18 cellular contexts compared by ENCODE assay signal in the genomic region with DNA sequence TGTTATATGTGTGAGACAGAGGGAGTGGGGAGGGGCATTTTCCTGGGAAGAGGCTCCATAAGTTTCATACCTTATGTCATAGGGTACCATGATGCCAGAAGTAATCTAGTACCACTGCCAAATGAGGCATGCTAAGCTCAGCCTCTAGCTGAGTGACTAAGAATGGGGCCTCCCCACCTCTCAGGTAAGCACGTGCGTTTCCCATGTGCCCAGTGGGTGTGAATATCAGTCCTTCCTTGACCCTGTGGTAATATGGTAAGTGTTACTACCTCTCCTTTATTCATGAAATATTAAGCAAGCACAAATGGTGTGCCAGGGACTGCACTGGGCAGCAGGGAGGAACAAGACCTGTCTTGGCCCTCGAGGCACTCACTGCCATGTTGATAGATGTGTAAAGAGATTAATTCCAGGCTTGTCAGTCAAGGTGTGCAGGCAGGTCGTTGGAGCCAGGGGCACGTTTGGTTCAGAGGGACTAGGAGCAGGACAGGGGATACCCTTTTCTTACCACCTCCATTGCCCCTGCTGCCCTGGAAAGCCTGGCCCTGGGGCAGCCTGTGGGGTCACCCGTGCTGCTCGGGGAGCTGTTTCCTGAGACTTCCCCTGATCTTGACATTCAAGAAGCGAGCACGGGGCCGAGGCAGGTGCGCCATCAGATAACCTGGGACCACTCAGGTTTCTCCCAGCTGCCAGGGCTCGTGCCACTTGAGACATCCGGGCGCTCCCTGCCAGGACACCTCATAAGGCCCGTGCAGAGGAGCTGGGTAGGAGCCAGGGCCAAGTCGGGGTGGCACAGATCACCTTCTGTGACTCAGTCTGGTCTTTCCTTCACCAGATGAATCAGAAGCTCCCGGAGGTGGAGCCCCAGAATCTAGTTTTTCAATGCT. TPM values are rescaled to one million over a fixed set of nuclear protein-coding genes. Genes with fewer than 3 reads are reported as not detected.
DNase-seq lines count a peak whose midpoint lies in the region; ATAC-seq, FAIRE-seq and TF ChIP-seq lines count a peak whose summit lies in the region.
"Had no signal": no experiment of that assay in that cellular context is flagged by ENCODE, and none has a peak within 500 bp of the region (broad histone marks: within the 10 kb centered on the region; RNA-seq: fewer than 3 reads in every experiment).

No MANE protein-coding gene starts in this region.

- intact Hi-C loops in K562 (cut with micrococcal nuclease): no loop called here
- intact Hi-C loops in posterior vena cava (cut with DNase I): no loop called here

- H3K27me3 ChIP-seq in K562 (ENCODE audit: control insufficient read depth in 2 of 2, insufficient read depth in 2 of 2, low read length in 2 of 2): no peaks in the 10 kb centered on the region
- H3K27me3 ChIP-seq: cardiac muscle cell, pancreas, tibial artery had no signal

- TF ChIP-seq CTCF in K562 (IDR thresholded peaks at IDR 0.05 in 2 of 3, conservative IDR thresholded peaks at IDR 0.05 in 1 of 3; ENCODE audit: insufficient read depth in 2 of 3, low read depth in 1 of 3, low read length in 3 of 3): no peak

- no peaks in the 10 kb centered on the region for H3K9me1 ChIP-seq in K562 (ENCODE audit: control insufficient read depth, insufficient read depth, low read length)

- in situ Hi-C loops in K562 (cut with MboI): loop anchor here (5.0 kb wide), 2 partner anchors 135 to 190 kb away; no protein-coding TSS in a partner anchor

- TF ChIP-seq POLR2A in K562 (conservative IDR thresholded peaks at IDR 0.05): no peak

- no peak overlapping the region for H3K27ac ChIP-seq in K562 (ENCODE audit: extremely low read depth, low read depth, low read length)
- H3K27ac ChIP-seq: cardiac muscle cell, pancreas, tibial artery had no signal

- CTCF ChIA-PET in K562 (lab: Yijun Ruan, JAX; ENCODE audit: low intra/inter-chr PET ratio): no interaction called here

- ATAC-seq in activated T-cell treated with anti-CD3 and anti-CD28 coated beads, Interleukin-2, amount 50 U/mL, for 72 hours (replicated peaks in 1 of 2): peak; percentile 83
- ATAC-seq in K562: no peak
- ATAC-seq in HG02642 (IDR thresholded peaks at IDR 0.05; ENCODE audit: poor library complexity, unreplicated experiment): no peak
- ATAC-seq: Panc1, T-helper 17 cell had no signal

- H3K9ac ChIP-seq in K562 (ENCODE audit: insufficient read depth in 1 of 2, low read depth in 2 of 2, low read length in 2 of 2): peak overlapping the region in 1 of 2 experiments; percentile 3; a peak in 1 of 4 replicates

- H3K36me3 Mint-ChIP-seq in activated T-cell treated with anti-CD3 and anti-CD28 coated beads, Interleukin-2, amount 50 U/mL, for 72 hours (ENCODE audit: insufficient read depth in 2 of 2): peaks cover 4 to 9% of the 10 kb centered on the region in 2 donors

- no peak overlapping the region for H2AFZ ChIP-seq in K562 (ENCODE audit: low read depth, low read length)

- POLR2A ChIA-PET in K562 (lab: Yijun Ruan, JAX): interaction anchor here (0.7 to 1.1 kb wide), 3 partner anchors 8 to 27 kb away, joined by 3 to 4 read pairs (median 4); no protein-coding TSS in a partner anchor

- H3K4me1 ChIP-seq in K562 (replicated peaks in 1 of 2; ENCODE audit: control insufficient read depth in 2 of 2, insufficient read depth in 2 of 2, low read length in 2 of 2): no peaks in the 10 kb centered on the region

- no peak overlapping the region for H3K4me2 ChIP-seq in K562 (ENCODE audit: insufficient read depth, low read length)

- no peaks in the 10 kb centered on the region for H3K9me3 ChIP-seq in K562 (replicated peaks; ENCODE audit: control insufficient read depth, insufficient read depth, low read depth, low read length)
- H3K9me3 ChIP-seq: pancreas, tibial artery had no signal

- H3K4me3 ChIP-seq in K562: no peak overlapping the region
- H3K4me3 ChIP-seq: cardiac muscle cell, pancreas, tibial artery had no signal

- H4K20me1 ChIP-seq in K562 (replicated peaks; ENCODE audit: control insufficient read depth, insufficient read depth, low read length): no peaks in the 10 kb centered on the region

- peak in 1 of 2 donors; percentile 35 for DNase-seq in activated T-cell treated with anti-CD3 and anti-CD28 coated beads, Interleukin-2, amount 50 U/mL, for 72 hours
- no peak for DNase-seq in activated T-cell treated with anti-CD3 and anti-CD28 coated beads for 4 hours
- peak; percentile 99 for DNase-seq in HPDE6-E6E7 (ENCODE audit: extremely low spot score)
- no peak for DNase-seq in K562 (ENCODE audit: extremely low read depth in 1 of 4, low spot score in 3 of 4)
- DNase-seq in posterior vena cava (ENCODE audit: low spot score): peak; percentile 78
- no peak for DNase-seq in NCI-H446 treated with DMSO at 0.1 percent for 48 hours (lab: John Stamatoyannopoulos, UW)
- DNase-seq in D341Med (ENCODE audit: low spot score): no peak
- DNase-seq: endodermal cell, glutamatergic neuron, MM.1S, pancreas, T-helper 17 cell, tibial artery had no signal

- BruUV-seq in K562 (replicated peaks; lab: Mats Ljungman, UMichigan): no TSS peak

- TF ChIP-seq RAD21 in K562 (CRISPR knock-in tag; conservative IDR thresholded peaks at IDR 0.05 in 1 of 2, IDR thresholded peaks at IDR 0.05 in 1 of 2): no peak

- no peak overlapping the region for H3K4me3 Mint-ChIP-seq in activated T-cell treated with anti-CD3 and anti-CD28 coated beads, Interleukin-2, amount 50 U/mL, for 72 hours
- H3K4me3 Mint-ChIP-seq: endodermal cell, T-helper 17 cell had no signal

- H3K4me1 Mint-ChIP-seq in activated T-cell treated with anti-CD3 and anti-CD28 coated beads, Interleukin-2, amount 50 U/mL, for 72 hours (ENCODE audit: low read depth): peaks cover 18% of the 10 kb centered on the region
- H3K4me1 Mint-ChIP-seq: endodermal cell had no signal

- H3K27ac Mint-ChIP-seq in activated T-cell treated with anti-CD3 and anti-CD28 coated beads, Interleukin-2, amount 50 U/mL, for 72 hours: no peak overlapping the region
- H3K27ac Mint-ChIP-seq: endodermal cell, T-helper 17 cell had no signal

- WGBS in K562 (ENCODE audit: insufficient coverage, low coverage, missing lambda C conversion rate): 43% methylated on average over 16 of the region's 17 CpGs

- peaks cover 27% of the 10 kb centered on the region; the same call in 1 of the 3 replicates for H3K36me3 ChIP-seq in K562 (ENCODE audit: control insufficient read depth, insufficient read depth, low read length)

- H3K79me2 ChIP-seq in K562 (ENCODE audit: control insufficient read depth, insufficient read depth, low read length): no peaks in the 10 kb centered on the region

- H3K9me3 Mint-ChIP-seq in activated T-cell treated with anti-CD3 and anti-CD28 coated beads, Interleukin-2, amount 50 U/mL, for 72 hours: no peaks in the 10 kb centered on the region
- H3K9me3 Mint-ChIP-seq: endodermal cell had no signal

- no peak for TF ChIP-seq EP300 in K562 (IDR thresholded peaks at IDR 0.05; ENCODE audit: low read length)

- FAIRE-seq in K562 (lab: Jason Lieb, UNC): no peak
- FAIRE-seq: islet of Langerhans, pancreas had no signal

- no peaks in the 10 kb centered on the region for H3K27me3 Mint-ChIP-seq in activated T-cell treated with anti-CD3 and anti-CD28 coated beads, Interleukin-2, amount 50 U/mL, for 72 hours (ENCODE audit: low read depth)
- H3K27me3 Mint-ChIP-seq: T-helper 17 cell had no signal

RNA-seq across cellular contexts. Expression of a gene that starts 8.8 kb away (rescaled TPM):
- total RNA-seq in activated T-cell treated with anti-CD3 and anti-CD28 coated beads, Interleukin-2, amount 50 U/mL, for 72 hours: 10 to 100 TPM; 29.2 to 34.0 TPM
- 82.5 and 106 TPM in 2 replicates for total RNA-seq in K562 (2011; cell fraction: chromatin; rRNA removed; ENCODE audit: low replicate concordance)
- total RNA-seq in K562 (2011; cell fraction: nucleolus; rRNA removed): 91.9 and 98.4 TPM in 2 replicates
- 76.1 and 86.0 TPM in 2 replicates for total RNA-seq in K562 (2011; cell fraction: nucleoplasm; rRNA removed)
- total RNA-seq in K562 (2014; rRNA removed): 27.3 and 39.7 TPM in 2 replicates
- total RNA-seq in K562 (2014; rRNA removed; fragmentation: Illumina TruSeq; extraction: Trizol): 24.5 and 26.8 TPM in 2 replicates
- total RNA-seq in K562 (2015; rRNA removed; fragmentation: Illumina TruSeq; extraction: Trizol): 25.9 and 26.2 TPM in 2 replicates
- total RNA-seq in K562 (2021): 41.9 and 44.0 TPM in 2 replicates
- 37.3 and 40.0 TPM in 2 replicates for polyA plus RNA-seq in K562 (2011; rRNA removed)
- polyA plus RNA-seq in K562 (2011; cell fraction: cytosol; rRNA removed): 24.5 and 36.5 TPM in 2 replicates
- 190 and 193 TPM in 2 replicates for polyA plus RNA-seq in K562 (2011; cell fraction: nucleus; rRNA removed)
- polyA plus RNA-seq in K562 (2012): 23.1 and 26.7 TPM in 2 replicates
- polyA plus RNA-seq in K562 (2014; fragmentation: Illumina TruSeq; extraction: Trizol): 23.1 and 24.9 TPM in 2 replicates
- polyA plus RNA-seq in K562 (2014; fragmentation: Nextera tagmentation; extraction: Ambion mirVana): 1 to 10 TPM; 4.5 to 5.2 TPM
- 42.5 and 44.8 TPM in 2 replicates for polyA plus RNA-seq in K562 (2014; rRNA removed)
- 22.7 and 23.6 TPM in 2 replicates for polyA minus RNA-seq in K562 (2011; rRNA and poly(A)+ RNA removed)
- 10.9 and 17.9 TPM in 2 replicates for polyA minus RNA-seq in K562 (2011; cell fraction: cytosol; rRNA and poly(A)+ RNA removed)
- 60.3 and 71.5 TPM in 2 replicates for polyA minus RNA-seq in K562 (2011; cell fraction: nucleus; rRNA and poly(A)+ RNA removed)
- total RNA-seq in posterior vena cava: 10 to 100 TPM; 24.9 to 25.4 TPM

RNA-seq across cellular contexts. Expression of a gene that starts 18.8 kb away (rescaled TPM):
- total RNA-seq in activated T-cell treated with anti-CD3 and anti-CD28 coated beads, Interleukin-2, amount 50 U/mL, for 72 hours: not detected
- total RNA-seq in K562 (2011; cell fraction: chromatin; rRNA removed; ENCODE audit: low replicate concordance): not detected in 2 replicates
- total RNA-seq in K562 (2011; cell fraction: nucleolus; rRNA removed): not detected in 2 replicates
- not detected in 2 replicates for total RNA-seq in K562 (2011; cell fraction: nucleoplasm; rRNA removed)
- total RNA-seq in K562 (2014; rRNA removed): not detected in 2 replicates
- total RNA-seq in K562 (2014; rRNA removed; fragmentation: Illumina TruSeq; extraction: Trizol): not detected in 2 replicates
- total RNA-seq in K562 (2015; rRNA removed; fragmentation: Illumina TruSeq; extraction: Trizol): not detected in 2 replicates
- not detected in 2 replicates for total RNA-seq in K562 (2021)
- polyA plus RNA-seq in K562 (2011; rRNA removed): not detected in 2 replicates
- polyA plus RNA-seq in K562 (2011; cell fraction: cytosol; rRNA removed): not detected in 2 replicates
- polyA plus RNA-seq in K562 (2011; cell fraction: nucleus; rRNA removed): not detected in 2 replicates
- 0.12 and 0.15 TPM in 2 replicates for polyA plus RNA-seq in K562 (2012)
- not detected in 2 replicates for polyA plus RNA-seq in K562 (2014; fragmentation: Illumina TruSeq; extraction: Trizol)
- not detected for polyA plus RNA-seq in K562 (2014; fragmentation: Nextera tagmentation; extraction: Ambion mirVana)
- polyA plus RNA-seq in K562 (2014; rRNA removed): not detected in 2 replicates
- not detected in 2 replicates for polyA minus RNA-seq in K562 (2011; rRNA and poly(A)+ RNA removed)
- not detected in 2 replicates for polyA minus RNA-seq in K562 (2011; cell fraction: cytosol; rRNA and poly(A)+ RNA removed)
- polyA minus RNA-seq in K562 (2011; cell fraction: nucleus; rRNA and poly(A)+ RNA removed): not detected in 2 replicates
- under 1 TPM in 1 of 2 donors, not detected in 1; 0.46 TPM for total RNA-seq in posterior vena cava
- total RNA-seq: cardiac muscle cell, NCI-H460, T-helper 17 cell had no signal

RNA-seq across cellular contexts. Expression of a gene that starts 20.8 kb away (rescaled TPM):
- total RNA-seq in activated T-cell treated with anti-CD3 and anti-CD28 coated beads, Interleukin-2, amount 50 U/mL, for 72 hours: 10 to 100 TPM in 1 of 2 donors, 1 to 10 TPM in 1; 8.9 to 24.3 TPM
- total RNA-seq in K562 (2011; cell fraction: chromatin; rRNA removed; ENCODE audit: low replicate concordance): not detected in 2 replicates
- 0.50 TPM in 1 of 2 replicates, not detected in the other for total RNA-seq in K562 (2011; cell fraction: nucleolus; rRNA removed)
- total RNA-seq in K562 (2011; cell fraction: nucleoplasm; rRNA removed): 0.31 and 1.5 TPM in 2 replicates
- not detected in 2 replicates for total RNA-seq in K562 (2014; rRNA removed)
- not detected in 2 replicates for total RNA-seq in K562 (2014; rRNA removed; fragmentation: Illumina TruSeq; extraction: Trizol)
- not detected in 2 replicates for total RNA-seq in K562 (2015; rRNA removed; fragmentation: Illumina TruSeq; extraction: Trizol)
- total RNA-seq in K562 (2021): not detected in 2 replicates
- not detected in 2 replicates for polyA plus RNA-seq in K562 (2011; rRNA removed)
- not detected in 2 replicates for polyA plus RNA-seq in K562 (2011; cell fraction: cytosol; rRNA removed)
- polyA plus RNA-seq in K562 (2011; cell fraction: nucleus; rRNA removed): 0.07 TPM in 1 of 2 replicates, not detected in the other
- not detected in 2 replicates for polyA plus RNA-seq in K562 (2012)
- polyA plus RNA-seq in K562 (2014; fragmentation: Illumina TruSeq; extraction: Trizol): not detected in 2 replicates
- polyA plus RNA-seq in K562 (2014; fragmentation: Nextera tagmentation; extraction: Ambion mirVana): not detected
- not detected in 2 replicates for polyA plus RNA-seq in K562 (2014; rRNA removed)
- not detected in 2 replicates for polyA minus RNA-seq in K562 (2011; rRNA and poly(A)+ RNA removed)
- not detected in 2 replicates for polyA minus RNA-seq in K562 (2011; cell fraction: cytosol; rRNA and poly(A)+ RNA removed)
- polyA minus RNA-seq in K562 (2011; cell fraction: nucleus; rRNA and poly(A)+ RNA removed): not detected in 2 replicates
- under 1 TPM; 0.29 to 0.69 TPM for total RNA-seq in posterior vena cava

RNA-seq across cellular contexts. Expression of a gene that starts 45.1 kb away (rescaled TPM):
- total RNA-seq in activated T-cell treated with anti-CD3 and anti-CD28 coated beads, Interleukin-2, amount 50 U/mL, for 72 hours: not detected
- total RNA-seq in K562 (2011; cell fraction: chromatin; rRNA removed; ENCODE audit: low replicate concordance): 0.09 TPM in 1 of 2 replicates, not detected in the other
- 0.33 TPM in 1 of 2 replicates, not detected in the other for total RNA-seq in K562 (2011; cell fraction: nucleolus; rRNA removed)
- total RNA-seq in K562 (2011; cell fraction: nucleoplasm; rRNA removed): not detected in 2 replicates
- total RNA-seq in K562 (2014; rRNA removed): not detected in 2 replicates
- not detected in 2 replicates for total RNA-seq in K562 (2014; rRNA removed; fragmentation: Illumina TruSeq; extraction: Trizol)
- total RNA-seq in K562 (2015; rRNA removed; fragmentation: Illumina TruSeq; extraction: Trizol): not detected in 2 replicates
- total RNA-seq in K562 (2021): 0.16 TPM in 2 replicates
- not detected in 2 replicates for polyA plus RNA-seq in K562 (2011; rRNA removed)
- polyA plus RNA-seq in K562 (2011; cell fraction: cytosol; rRNA removed): 0.01 TPM in 1 of 2 replicates, not detected in the other
- 0.04 and 0.07 TPM in 2 replicates for polyA plus RNA-seq in K562 (2011; cell fraction: nucleus; rRNA removed)
- not detected in 2 replicates for polyA plus RNA-seq in K562 (2012)
- not detected in 2 replicates for polyA plus RNA-seq in K562 (2014; fragmentation: Illumina TruSeq; extraction: Trizol)
- not detected for polyA plus RNA-seq in K562 (2014; fragmentation: Nextera tagmentation; extraction: Ambion mirVana)
- not detected in 2 replicates for polyA plus RNA-seq in K562 (2014; rRNA removed)
- 0.09 TPM in 1 of 2 replicates, not detected in the other for polyA minus RNA-seq in K562 (2011; rRNA and poly(A)+ RNA removed)
- polyA minus RNA-seq in K562 (2011; cell fraction: cytosol; rRNA and poly(A)+ RNA removed): not detected in 2 replicates
- polyA minus RNA-seq in K562 (2011; cell fraction: nucleus; rRNA and poly(A)+ RNA removed): 0.11 TPM in 1 of 2 replicates, not detected in the other
- not detected for total RNA-seq in posterior vena cava
- total RNA-seq: T-helper 17 cell had no signal

RNA-seq across cellular contexts. Expression of a gene that starts 59.5 kb away (rescaled TPM):
- total RNA-seq in activated T-cell treated with anti-CD3 and anti-CD28 coated beads, Interleukin-2, amount 50 U/mL, for 72 hours: 10 to 100 TPM; 25.0 to 51.3 TPM
- 6.5 and 16.4 TPM in 2 replicates for total RNA-seq in K562 (2011; cell fraction: chromatin; rRNA removed; ENCODE audit: low replicate concordance)
- total RNA-seq in K562 (2011; cell fraction: nucleolus; rRNA removed): 10.9 and 11.0 TPM in 2 replicates
- 5.4 and 7.9 TPM in 2 replicates for total RNA-seq in K562 (2011; cell fraction: nucleoplasm; rRNA removed)
- total RNA-seq in K562 (2014; rRNA removed): 1.0 and 2.6 TPM in 2 replicates
- total RNA-seq in K562 (2014; rRNA removed; fragmentation: Illumina TruSeq; extraction: Trizol): 0.67 and 0.80 TPM in 2 replicates
- total RNA-seq in K562 (2015; rRNA removed; fragmentation: Illumina TruSeq; extraction: Trizol): 1.8 and 2.1 TPM in 2 replicates
- total RNA-seq in K562 (2021): 2.5 and 3.2 TPM in 2 replicates
- polyA plus RNA-seq in K562 (2011; rRNA removed): 1.5 and 5.8 TPM in 2 replicates
- polyA plus RNA-seq in K562 (2011; cell fraction: cytosol; rRNA removed): 1.6 and 2.9 TPM in 2 replicates
- 33.3 and 59.9 TPM in 2 replicates for polyA plus RNA-seq in K562 (2011; cell fraction: nucleus; rRNA removed)
- polyA plus RNA-seq in K562 (2012): 2.7 and 9.9 TPM in 2 replicates
- polyA plus RNA-seq in K562 (2014; fragmentation: Illumina TruSeq; extraction: Trizol): 1.3 and 2.1 TPM in 2 replicates
- under 1 TPM; 0.08 to 0.13 TPM for polyA plus RNA-seq in K562 (2014; fragmentation: Nextera tagmentation; extraction: Ambion mirVana)
- polyA plus RNA-seq in K562 (2014; rRNA removed): 3.7 and 4.0 TPM in 2 replicates
- 1.6 and 1.8 TPM in 2 replicates for polyA minus RNA-seq in K562 (2011; rRNA and poly(A)+ RNA removed)
- polyA minus RNA-seq in K562 (2011; cell fraction: cytosol; rRNA and poly(A)+ RNA removed): 0.48 and 5.2 TPM in 2 replicates
- 7.9 and 20.1 TPM in 2 replicates for polyA minus RNA-seq in K562 (2011; cell fraction: nucleus; rRNA and poly(A)+ RNA removed)
- 10 to 100 TPM; 30.1 to 53.4 TPM for total RNA-seq in posterior vena cava

Comparison
In these comparisons a context has a peak if more than half of its experiments do, and no peak if none do; other contexts are left out.
1. ATAC-seq: peak in activated T-cell treated with anti-CD3 and anti-CD28 coated beads, Interleukin-2, amount 50 U/mL, for 72 hours (2 of 2); none in K562 (single experiment) and HG02642 (single experiment).
2. DNase-seq: peak in HPDE6-E6E7 (single experiment) and posterior vena cava (single experiment); none in activated T-cell treated with anti-CD3 and anti-CD28 coated beads for 4 hours (single experiment), K562 (0 of 4), NCI-H446 treated with DMSO at 0.1 percent for 48 hours (single experiment) and D341Med (single experiment).
3. RNA of a gene that starts 20.8 kb away (total RNA-seq): 8.9 to 24.3 TPM in activated T-cell treated with anti-CD3 and anti-CD28 coated beads, Interleukin-2, amount 50 U/mL, for 72 hours; 0.29 to 0.69 TPM in posterior vena cava and 0.31 to 1.5 TPM in K562; every median in the first group is over 4 times any median in the second.